ENCODE assay signal across 2 cellular contexts in genomic region chr1:168480997-168481396, GRCh38.
TF ChIP-seq lines count a peak whose summit lies in the region.

No MANE protein-coding gene starts in this region.

TF ChIP-seq in HEK293, 187 proteins besides CTCF, POLR2A, EP300 and RAD21:
- TF ChIP-seq HOXD13 (CRISPR knock-in tag; IDR thresholded peaks at IDR 0.05; ENCODE audit: borderline replicate concordance) (no peak), GLIS1 (tag by site-specific recombination; IDR thresholded peaks at IDR 0.05) (peak; percentile 28; the same call in 1 of the 2 replicates), KLF10 (tag by site-specific recombination; IDR thresholded peaks at IDR 0.05) (no peak)

TF ChIP-seq in H1, 55 proteins besides CTCF, POLR2A, EP300 and RAD21:
- TF ChIP-seq GTF2F1 (IDR thresholded peaks at IDR 0.05; ENCODE audit: borderline replicate concordance, low read depth, low read length) (no peak), BCL11A (IDR thresholded peaks at IDR 0.05; ENCODE audit: low read depth in 2 of 2, low read length in 2 of 2) (no peak), SIN3A (conservative IDR thresholded peaks at IDR 0.05 in 1 of 2, IDR thresholded peaks at IDR 0.05 in 1 of 2; ENCODE audit: low read depth in 1 of 2, low read length in 2 of 2) (no peak), BRCA1 (IDR thresholded peaks at IDR 0.05; ENCODE audit: low read depth, low read length) (no peak), MAFK (IDR thresholded peaks at IDR 0.05; ENCODE audit: low read depth, low read length) (no peak), JUND (IDR thresholded peaks at IDR 0.05; ENCODE audit: low read length) (no peak), ATF2 (IDR thresholded peaks at IDR 0.05; ENCODE audit: low read length) (no peak), CREB1 (IDR thresholded peaks at IDR 0.05) (no peak), TAF1 (IDR thresholded peaks at IDR 0.05; ENCODE audit: low read depth, low read length) (no peak), NRF1 (IDR thresholded peaks at IDR 0.05; ENCODE audit: low read depth, low read length) (no peak)
